12 cellular contexts compared by ENCODE assay signal in the genomic region with DNA sequence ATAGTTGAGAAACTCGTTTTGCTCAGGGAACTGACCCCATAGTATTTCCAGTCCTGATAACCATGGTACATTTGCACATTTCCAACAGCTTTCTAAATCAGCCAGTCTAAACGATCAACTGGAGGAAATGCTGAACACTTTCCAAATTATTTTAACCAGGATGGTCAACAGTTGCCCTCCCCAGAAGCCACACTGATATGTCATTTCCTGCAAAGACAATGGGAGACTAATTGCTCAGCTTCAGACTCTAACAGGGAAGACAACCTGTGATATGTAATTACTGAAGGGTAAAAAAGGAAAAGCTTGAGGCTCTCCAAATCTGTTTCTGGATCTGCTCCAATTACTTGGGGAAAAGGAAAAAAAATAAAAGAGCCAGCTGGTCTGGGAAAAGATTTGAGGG.
A peak's percentile ranks its signal among the peaks of the same experiment; 100 is the strongest.
DNase-seq lines count a peak whose midpoint lies in the region; ATAC-seq lines count a peak whose summit lies in the region.
"Had no signal": no experiment of that assay in that cellular context is flagged by ENCODE, and none has a peak within 500 bp of the region (broad histone marks: within the 10 kb centered on the region; RNA-seq: fewer than 3 reads in every experiment).

No MANE protein-coding gene starts in this region.

- no peaks in the 10 kb centered on the region for H3K9me3 ChIP-seq in naive thymus-derived CD4-positive, alpha-beta T cell (ENCODE audit: control insufficient read depth in 2 of 3, low read length in 3 of 3)
- no peaks in the 10 kb centered on the region for H3K9me3 ChIP-seq in trophoblast cell (ENCODE audit: insufficient read depth, low read depth, low read length)

- DNase-seq in NCI-H146 treated with DMSO at 0.1 percent for 48 hours (lab: John Stamatoyannopoulos, UW; ENCODE audit: unreplicated experiment) (peak; percentile 20), NCI-H146 (lab: John Stamatoyannopoulos, UW) (no peak), NCI-H2081 (lab: John Stamatoyannopoulos, UW) (peak; percentile 40 to 72), cerebellar cortex (ENCODE audit: low spot score) (peak; percentile 92), trophoblast cell (no peak), 8988T (no peak)
- DNase-seq in naive thymus-derived CD4-positive, alpha-beta T cell: no peak
- DNase-seq: brain microvascular endothelial cell had no signal

- POLR2A ChIA-PET in naive thymus-derived CD4-positive, alpha-beta T cell (lab: Charles Lee): interaction anchor here (0.9 to 1.2 kb wide), 4 partner anchors 21 to 208 kb away, joined by 3 to 5 read pairs (median 3); no protein-coding TSS in a partner anchor

- intact Hi-C loops in naive thymus-derived CD4-positive, alpha-beta T cell (cut with micrococcal nuclease): loop anchor here in 1 of 2 donors (2.0 kb wide), 1 partner anchor 16 kb away; no protein-coding TSS in a partner anchor

- no peak overlapping the region for H3K27ac ChIP-seq in naive thymus-derived CD4-positive, alpha-beta T cell (ENCODE audit: low read depth, low read length)
- H3K27ac ChIP-seq in trophoblast cell (ENCODE audit: low read depth, low read length): no peak overlapping the region
- H3K27ac ChIP-seq: 22Rv1, brain microvascular endothelial cell had no signal

- H3K4me2 ChIP-seq in trophoblast cell (ENCODE audit: low read length): no peak overlapping the region

- H3K27me3 Mint-ChIP-seq in naive thymus-derived CD4-positive, alpha-beta T cell: no peaks in the 10 kb centered on the region

- H3K4ac ChIP-seq in trophoblast cell (ENCODE audit: low read depth, low read length): no peak overlapping the region

- no peaks in the 10 kb centered on the region for H3K27me3 ChIP-seq in naive thymus-derived CD4-positive, alpha-beta T cell (ENCODE audit: control insufficient read depth in 2 of 2, insufficient read depth in 2 of 2, low read length in 2 of 2)
- H3K27me3 ChIP-seq in trophoblast cell (ENCODE audit: insufficient read depth, low read length): no peaks in the 10 kb centered on the region
- H3K27me3 ChIP-seq: brain microvascular endothelial cell had no signal

- H4K12ac ChIP-seq in trophoblast cell (ENCODE audit: low read depth, low read length): no peak overlapping the region

- H3K14ac ChIP-seq in trophoblast cell (ENCODE audit: low read length): no peak overlapping the region

- no peak overlapping the region for H2AFZ ChIP-seq in trophoblast cell (ENCODE audit: insufficient read depth, low read length, poor library complexity)

- H3K4me3 Mint-ChIP-seq in naive thymus-derived CD4-positive, alpha-beta T cell: peak overlapping the region in 2 of 10 donors; percentile 24 to 41

- H3K23ac ChIP-seq in trophoblast cell (ENCODE audit: low read length): no peak overlapping the region

- peaks cover 4 to 55% (median 22%) of the 10 kb centered on the region in 5 donors for H3K36me3 Mint-ChIP-seq in naive thymus-derived CD4-positive, alpha-beta T cell

- no peak overlapping the region for H4K91ac ChIP-seq in trophoblast cell (ENCODE audit: low read depth, low read length)

- peak overlapping the region in 8 of 9 donors; percentile 59 to 94 (median 83) for H3K27ac Mint-ChIP-seq in naive thymus-derived CD4-positive, alpha-beta T cell

- peaks cover 0 to 4% (median 0%) of the 10 kb centered on the region in 11 donors for H3K9me3 Mint-ChIP-seq in naive thymus-derived CD4-positive, alpha-beta T cell

- H2BK12ac ChIP-seq in trophoblast cell (ENCODE audit: low read length): no peak overlapping the region

- no peak overlapping the region for H4K8ac ChIP-seq in trophoblast cell (ENCODE audit: low read depth, low read length)

- H3K4me1 ChIP-seq in naive thymus-derived CD4-positive, alpha-beta T cell (ENCODE audit: control insufficient read depth in 2 of 2, insufficient read depth in 2 of 2, low read length in 2 of 2): peaks cover 47 to 64% of the 10 kb centered on the region in 2 donors
- H3K4me1 ChIP-seq in trophoblast cell (ENCODE audit: control insufficient read depth in 1 of 2, insufficient read depth in 2 of 2, low read length in 2 of 2): peaks cover 4 to 8% of the 10 kb centered on the region in 2 experiments

- H3K4me3 ChIP-seq in naive thymus-derived CD4-positive, alpha-beta T cell (ENCODE audit: low read length): no peak overlapping the region
- H3K4me3 ChIP-seq in trophoblast cell (ENCODE audit: low read depth, low read length): no peak overlapping the region
- H3K4me3 ChIP-seq: lung had no signal

- peaks cover 0 to 6% (median 0%) of the 10 kb centered on the region in 3 experiments for H3K36me3 ChIP-seq in naive thymus-derived CD4-positive, alpha-beta T cell (ENCODE audit: control insufficient read depth in 2 of 3, insufficient read depth in 3 of 3, low read length in 3 of 3)
- peaks cover 0 to 2% of the 10 kb centered on the region in 2 experiments for H3K36me3 ChIP-seq in trophoblast cell (ENCODE audit: control insufficient read depth in 1 of 2, insufficient read depth in 2 of 2, low read length in 2 of 2)
- H3K36me3 ChIP-seq: brain microvascular endothelial cell had no signal

- H3K18ac ChIP-seq in trophoblast cell (ENCODE audit: low read length): no peak overlapping the region

- H2BK5ac ChIP-seq in trophoblast cell (ENCODE audit: low read depth, low read length, poor library complexity): no peak overlapping the region

- no peaks in the 10 kb centered on the region for H3K79me1 ChIP-seq in trophoblast cell (ENCODE audit: low read length)

- WGBS in trophoblast cell (ENCODE audit: extremely low coverage, insufficient coverage, insufficient read length): no CpG with 5 or more reads among the region's 2 CpGs

- no peaks in the 10 kb centered on the region for H3K79me2 ChIP-seq in trophoblast cell (ENCODE audit: control insufficient read depth, insufficient read depth, low read length, poor library complexity)

- CTCF ChIA-PET in naive thymus-derived CD4-positive, alpha-beta T cell (lab: Charles Lee): interaction anchor here (2.1 kb wide), 1 partner anchor 14 kb away, joined by 6 read pairs; no protein-coding TSS in a partner anchor

- H3K4me1 Mint-ChIP-seq in naive thymus-derived CD4-positive, alpha-beta T cell: peaks cover 42 to 69% (median 62%) of the 10 kb centered on the region in 7 donors

- no peak overlapping the region for H3K9ac ChIP-seq in trophoblast cell (ENCODE audit: low read length)

- H2BK120ac ChIP-seq in trophoblast cell (ENCODE audit: insufficient read depth, low read length, poor library complexity): no peak overlapping the region

- no peak for ATAC-seq in naive thymus-derived CD4-positive, alpha-beta T cell
- no peak for ATAC-seq in HG02938 (IDR thresholded peaks at IDR 0.05; ENCODE audit: unreplicated experiment)
- ATAC-seq: sciatic nerve had no signal

- no peak overlapping the region for H2AK5ac ChIP-seq in trophoblast cell (ENCODE audit: low read length)

Comparison
In these comparisons a context has a peak if more than half of its experiments do, and no peak if none do; other contexts are left out.
1. DNase-seq: peak in NCI-H146 treated with DMSO at 0.1 percent for 48 hours (single experiment), NCI-H2081 (2 of 2) and cerebellar cortex (single experiment); none in NCI-H146 (single experiment), naive thymus-derived CD4-positive, alpha-beta T cell (0 of 9), trophoblast cell (0 of 2) and 8988T (single experiment).